In genomic region chr6:141151710-141152417, GRCh38 we compare ENCODE assay signal across 1 cellular context.
TF ChIP-seq lines count a peak whose summit lies in the region.

No MANE protein-coding gene starts in this region.

TF ChIP-seq in GM23338, 12 proteins besides CTCF, POLR2A, EP300 and RAD21:
- no peak for TF ChIP-seq ZNF462 (CRISPR knock-in tag; IDR thresholded peaks at IDR 0.05)
